Comparison of ENCODE assay signal across 8 cellular contexts in the genomic region with DNA sequence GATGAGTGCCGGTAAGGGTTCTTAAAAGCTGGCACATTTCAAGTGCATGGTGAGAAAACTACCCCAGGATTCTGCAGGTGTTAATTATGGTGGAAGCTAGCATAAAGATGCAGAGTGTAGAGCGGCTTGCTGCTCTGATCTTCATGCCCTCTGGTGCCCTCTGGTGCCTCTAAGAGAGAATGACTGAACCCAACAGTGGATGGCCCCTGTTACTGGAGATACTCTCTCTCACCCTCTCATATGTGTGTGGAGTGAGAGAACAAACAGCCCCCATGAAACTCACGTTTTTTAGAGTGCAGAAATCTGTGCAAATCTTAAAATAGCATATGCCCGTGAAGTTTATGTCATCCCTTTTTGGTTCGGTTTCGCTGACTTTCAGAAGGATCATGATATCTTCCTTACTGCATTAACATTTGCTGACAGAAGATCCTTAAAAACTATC.
A peak's percentile ranks its signal among the peaks of the same experiment; 100 is the strongest.
DNase-seq lines count a peak whose midpoint lies in the region; ATAC-seq, FAIRE-seq and TF ChIP-seq lines count a peak whose summit lies in the region.

No MANE protein-coding gene starts in this region.

- H3K9me3 ChIP-seq in Loucy (ENCODE audit: insufficient read depth, low read depth, low read length) (no peaks in the 10 kb centered on the region), heart left ventricle (no peaks in the 10 kb centered on the region)

- WGBS in heart left ventricle, 4 donors, result 30 to 33% (median 31%) methylated on average over 6 of the region's 6 CpGs

- H3K27me3 Mint-ChIP-seq in activated naive CD8-positive, alpha-beta T cell treated with anti-CD3 and anti-CD28 coated beads, Interleukin-2, amount 10 ng/mL, durations not matched to agents 7 days and 5 days, result no peaks in the 10 kb centered on the region

- no peaks in the 10 kb centered on the region for H3K9me3 Mint-ChIP-seq in activated naive CD8-positive, alpha-beta T cell treated with anti-CD3 and anti-CD28 coated beads, Interleukin-2, amount 10 ng/mL, durations not matched to agents 7 days and 5 days

- CTCF ChIA-PET in HEK293T (lab: Yijun Ruan, JAX), result interaction anchor here (0.5 to 0.6 kb wide), 3 partner anchors 30 to 488 kb away, joined by 3 to 4 read pairs (median 3); no protein-coding TSS in a partner anchor

- DNase-seq in GM12892 (ENCODE audit: insufficient read length), result peak; percentile 5
- DNase-seq in HEK293T (ENCODE audit: extremely low spot score), result peak; percentile 69
- DNase-seq in SHP77 (lab: John Stamatoyannopoulos, UW), result peak; percentile 81 to 83
- DNase-seq in activated naive CD8-positive, alpha-beta T cell treated with anti-CD3 and anti-CD28 coated beads, Interleukin-2, amount 10 ng/mL, durations not matched to agents 7 days and 5 days, result no peak
- DNase-seq in heart left ventricle, result peak in 4 of 5 donors; percentile 19 to 34 (median 30)
- peak; percentile 55 for DNase-seq in renal cortical epithelial cell (ENCODE audit: low read depth)
- no peak for DNase-seq in T1000 (lab: John Stamatoyannopoulos, UW)

- no peak overlapping the region for H3K4me3 Mint-ChIP-seq in activated naive CD8-positive, alpha-beta T cell treated with anti-CD3 and anti-CD28 coated beads, Interleukin-2, amount 10 ng/mL, durations not matched to agents 7 days and 5 days

- H3K4me3 ChIP-seq in Loucy (ENCODE audit: low read length, poor library complexity, severe bottlenecking) (no peak overlapping the region), heart left ventricle (no peak overlapping the region)

- H3K9ac ChIP-seq in Loucy (ENCODE audit: low read depth, low read length, poor library complexity, severe bottlenecking), result no peak overlapping the region

- no peaks in the 10 kb centered on the region for H3K79me2 ChIP-seq in Loucy (ENCODE audit: insufficient read depth, low read length)

- no peaks in the 10 kb centered on the region for H3K36me3 Mint-ChIP-seq in activated naive CD8-positive, alpha-beta T cell treated with anti-CD3 and anti-CD28 coated beads, Interleukin-2, amount 10 ng/mL, durations not matched to agents 7 days and 5 days

- H2AFZ ChIP-seq in Loucy (ENCODE audit: low read length), result peak overlapping the region; percentile 62; the same call in 1 of the 2 replicates

- no peaks in the 10 kb centered on the region for H4K20me1 ChIP-seq in Loucy (ENCODE audit: insufficient read depth, low read length, poor library complexity, severe bottlenecking)

- TF ChIP-seq POLR2A in GM12892 (IDR thresholded peaks at IDR 0.05; ENCODE audit: low read depth, low read length), result no peak
- TF ChIP-seq POLR2A in heart left ventricle (IDR thresholded peaks at IDR 0.05), result no peak

- TF ChIP-seq CTCF in Loucy (conservative IDR thresholded peaks at IDR 0.05; ENCODE audit: low read length), result peak; percentile 81
- TF ChIP-seq CTCF in heart left ventricle (IDR thresholded peaks at IDR 0.05), result peak; percentile 45 to 84 (median 67)

- H3K4me2 ChIP-seq in Loucy (ENCODE audit: low read depth, low read length, poor library complexity, severe bottlenecking), result no peak overlapping the region

- H3K27ac ChIP-seq in heart left ventricle, result no peak overlapping the region

- peak; percentile 86 for ATAC-seq in activated naive CD8-positive, alpha-beta T cell treated with anti-CD3 and anti-CD28 coated beads, Interleukin-2, amount 10 ng/mL, durations not matched to agents 7 days and 5 days (ENCODE audit: low read depth)
- peak in 3 of 4 donors; percentile 74 to 90 (median 86) for ATAC-seq in heart left ventricle

- POLR2A ChIA-PET in HEK293T (lab: Yijun Ruan, JAX), result no interaction called here
- POLR2A ChIA-PET in activated naive CD8-positive, alpha-beta T cell treated with anti-CD3 and anti-CD28 coated beads, Interleukin-2, amount 10 ng/mL, durations not matched to agents 7 days and 5 days (lab: Charles Lee), result no interaction called here

- no peaks in the 10 kb centered on the region for H3K36me3 ChIP-seq in Loucy (ENCODE audit: insufficient read depth, low read length)
- H3K36me3 ChIP-seq in heart left ventricle, result no peaks in the 10 kb centered on the region

- no peaks in the 10 kb centered on the region for H3K4me1 Mint-ChIP-seq in activated naive CD8-positive, alpha-beta T cell treated with anti-CD3 and anti-CD28 coated beads, Interleukin-2, amount 10 ng/mL, durations not matched to agents 7 days and 5 days

- intact Hi-C loops in heart left ventricle (cut with DNase I), result loop anchor here in 9 of 10 donors (1.0 to 10.0 kb wide), 8 partner anchors 371 to 759 kb away; no protein-coding TSS in a partner anchor

- H3K27me3 ChIP-seq in Loucy (ENCODE audit: insufficient read depth, low read length, poor library complexity, severe bottlenecking), result no peaks in the 10 kb centered on the region
- H3K27me3 ChIP-seq in heart left ventricle, result peaks cover 0 to 5% (median 0%) of the 10 kb centered on the region in 9 donors

- no peaks in the 10 kb centered on the region for H3K9me2 ChIP-seq in Loucy (replicated peaks; ENCODE audit: low read depth, low read length)

- H3K27ac Mint-ChIP-seq in activated naive CD8-positive, alpha-beta T cell treated with anti-CD3 and anti-CD28 coated beads, Interleukin-2, amount 10 ng/mL, durations not matched to agents 7 days and 5 days, result no peak overlapping the region

- no peaks in the 10 kb centered on the region for H3K4me1 ChIP-seq in Loucy (ENCODE audit: insufficient read depth, low read length, poor library complexity, severe bottlenecking)
- no peaks in the 10 kb centered on the region for H3K4me1 ChIP-seq in heart left ventricle

- no peaks in the 10 kb centered on the region for H3F3A ChIP-seq in Loucy (ENCODE audit: low read depth)

- FAIRE-seq in GM12892 (lab: Jason Lieb, UNC), result peak; percentile 73

TF ChIP-seq in HEK293T, 16 proteins besides CTCF, POLR2A, EP300 and RAD21:
- TF ChIP-seq L3MBTL2 (conservative IDR thresholded peaks at IDR 0.05) (no peak), SUZ12 (IDR thresholded peaks at IDR 0.05) (no peak), LEF1 (IDR thresholded peaks at IDR 0.05; ENCODE audit: borderline replicate concordance) (no peak), SP1 (IDR thresholded peaks at IDR 0.05) (no peak), HDGF (IDR thresholded peaks at IDR 0.05; ENCODE audit: borderline replicate concordance) (no peak), ELF4 (IDR thresholded peaks at IDR 0.05) (no peak), ARNT (IDR thresholded peaks at IDR 0.05) (no peak), CTBP1 (IDR thresholded peaks at IDR 0.05; ENCODE audit: borderline replicate concordance) (no peak), TARDBP (IDR thresholded peaks at IDR 0.05) (no peak), FOXA1 (IDR thresholded peaks at IDR 0.05) (no peak), ZNF384 (IDR thresholded peaks at IDR 0.05) (no peak), FOXK2 (IDR thresholded peaks at IDR 0.05) (no peak), FOXM1 (IDR thresholded peaks at IDR 0.05; ENCODE audit: borderline replicate concordance) (no peak), NFRKB (IDR thresholded peaks at IDR 0.05) (no peak)
- TF ChIP-seq, protein P1, sequence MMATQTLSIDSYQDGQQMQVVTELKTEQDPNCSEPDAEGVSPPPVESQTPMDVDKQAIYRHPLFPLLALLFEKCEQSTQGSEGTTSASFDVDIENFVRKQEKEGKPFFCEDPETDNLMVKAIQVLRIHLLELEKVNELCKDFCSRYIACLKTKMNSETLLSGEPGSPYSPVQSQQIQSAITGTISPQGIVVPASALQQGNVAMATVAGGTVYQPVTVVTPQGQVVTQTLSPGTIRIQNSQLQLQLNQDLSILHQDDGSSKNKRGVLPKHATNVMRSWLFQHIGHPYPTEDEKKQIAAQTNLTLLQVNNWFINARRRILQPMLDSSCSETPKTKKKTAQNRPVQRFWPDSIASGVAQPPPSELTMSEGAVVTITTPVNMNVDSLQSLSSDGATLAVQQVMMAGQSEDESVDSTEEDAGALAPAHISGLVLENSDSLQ (IDR thresholded peaks at IDR 0.05), result no peak
TF ChIP-seq in HEK293T: peak in this region for 0.

Comparison
In these comparisons a context has a peak if more than half of its experiments do, and no peak if none do; other contexts are left out.
1. DNase-seq: peak in GM12892 (single experiment), HEK293T (single experiment), SHP77 (2 of 2), heart left ventricle (4 of 5) and renal cortical epithelial cell (single experiment); none in activated naive CD8-positive, alpha-beta T cell treated with anti-CD3 and anti-CD28 coated beads, Interleukin-2, amount 10 ng/mL, durations not matched to agents 7 days and 5 days (single experiment) and T1000 (single experiment).